Comparison of ENCODE assay signal across 21 cellular contexts in the genomic region with DNA sequence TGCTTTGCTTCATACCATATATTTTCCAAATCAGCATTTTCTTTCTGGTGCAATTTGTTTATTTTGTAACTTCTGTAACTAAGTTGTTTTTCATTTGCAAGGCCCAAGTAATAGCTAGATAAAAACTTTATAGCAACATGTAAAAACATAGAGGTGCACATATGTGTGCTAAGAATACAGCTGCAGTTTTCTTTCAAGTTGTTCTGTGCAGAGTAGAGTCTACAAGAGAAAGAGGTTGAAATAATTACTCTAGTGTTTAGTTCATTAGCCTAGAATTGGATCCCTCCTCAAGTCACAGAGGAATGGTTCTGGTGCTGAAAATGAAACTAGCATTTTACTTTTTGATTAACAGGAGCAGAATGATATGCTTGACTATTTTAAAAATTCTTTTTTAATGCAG. TPM values are rescaled to one million over a fixed set of nuclear protein-coding genes. Genes with fewer than 3 reads are reported as not detected.
DNase-seq lines count a peak whose midpoint lies in the region; ATAC-seq, FAIRE-seq and TF ChIP-seq lines count a peak whose summit lies in the region.
"Had no signal": no experiment of that assay in that cellular context is flagged by ENCODE, and none has a peak within 500 bp of the region (broad histone marks: within the 10 kb centered on the region; RNA-seq: fewer than 3 reads in every experiment).

No MANE protein-coding gene starts in this region.

- peak; percentile 58 for ATAC-seq in HepG2
- no peak for ATAC-seq in GM18861 (IDR thresholded peaks at IDR 0.05; ENCODE audit: unreplicated experiment)
- ATAC-seq: GM12878 had no signal

- H3K4me2 ChIP-seq in PC-9 (peak overlapping the region; percentile 50), HepG2 (ENCODE audit: low read depth, low read length) (peak overlapping the region; percentile 43)
- H3K4me2 ChIP-seq: BLaER1 had no signal

- H3K27me3 ChIP-seq in breast epithelium (no peaks in the 10 kb centered on the region), PC-9 (ENCODE audit: insufficient read depth, low read depth) (no peaks in the 10 kb centered on the region), HepG2 (ENCODE audit: control insufficient read depth in 1 of 2, insufficient read depth in 2 of 2, low read length in 2 of 2) (no peaks in the 10 kb centered on the region)
- H3K27me3 ChIP-seq: BLaER1 had no signal

- no peaks in the 10 kb centered on the region for H3K9me3 ChIP-seq in breast epithelium
- no peaks in the 10 kb centered on the region; the same call in 1 of the 2 replicates for H3K9me3 ChIP-seq in PC-9 (ENCODE audit: insufficient read depth, low read depth)
- no peaks in the 10 kb centered on the region for H3K9me3 ChIP-seq in HepG2 (ENCODE audit: low read length)
- H3K9me3 ChIP-seq: BLaER1 had no signal

- no peak overlapping the region for H3K9ac ChIP-seq in HepG2 (ENCODE audit: insufficient read depth, low read depth, low read length)
- H3K9ac ChIP-seq: BLaER1 had no signal

- H3K79me2 ChIP-seq in PC-9 (ENCODE audit: low read depth) (no peaks in the 10 kb centered on the region), HepG2 (ENCODE audit: insufficient read depth, low read length) (no peaks in the 10 kb centered on the region)

- no peaks in the 10 kb centered on the region for H3K36me3 Mint-ChIP-seq in MCF 10A (ENCODE audit: insufficient read depth, unreplicated experiment)
- H3K36me3 Mint-ChIP-seq in type B pancreatic cell = peaks cover 4% of the 10 kb centered on the region

- no peak for TF ChIP-seq EP300 in HepG2 (IDR thresholded peaks at IDR 0.05; ENCODE audit: low read depth in 2 of 2, low read length in 2 of 2)
- no peak for TF ChIP-seq EP300 in HepG2 (CRISPR knock-in tag; IDR thresholded peaks at IDR 0.05; ENCODE audit: borderline replicate concordance)

- intact Hi-C loops in MCF 10A (cut with micrococcal nuclease) (no loop called here), breast epithelium (cut with DNase I; ENCODE audit: low total_unique reads) (no loop called here), PC-9 (cut with micrococcal nuclease; ENCODE audit: unreplicated experiment) (no loop called here), HepG2 (cut with micrococcal nuclease; ENCODE audit: unreplicated experiment) (no loop called here)

- H3K36me3 ChIP-seq in breast epithelium = no peaks in the 10 kb centered on the region
- no peaks in the 10 kb centered on the region for H3K36me3 ChIP-seq in PC-9 (ENCODE audit: low read depth)
- H3K36me3 ChIP-seq in HepG2 (replicated peaks in 1 of 2; ENCODE audit: control insufficient read depth in 1 of 2, insufficient read depth in 2 of 2, low read length in 2 of 2) = no peaks in the 10 kb centered on the region
- H3K36me3 ChIP-seq: BLaER1 had no signal

- peaks cover 13% of the 10 kb centered on the region for H3K4me1 Mint-ChIP-seq in MCF 10A (ENCODE audit: insufficient read depth, unreplicated experiment)
- H3K4me1 Mint-ChIP-seq in type B pancreatic cell (ENCODE audit: unreplicated experiment) = peaks cover 6% of the 10 kb centered on the region
- H3K4me1 Mint-ChIP-seq: CD8-positive, alpha-beta memory T cell had no signal

- H3K4me3 Mint-ChIP-seq in MCF 10A (ENCODE audit: unreplicated experiment) (peak overlapping the region; percentile 12), type B pancreatic cell (no peak overlapping the region)
- H3K4me3 Mint-ChIP-seq: CD8-positive, alpha-beta memory T cell had no signal

- BruUV-seq in MCF 10A (replicated peaks; lab: Mats Ljungman, UMichigan) (no TSS peak), PC-9 (replicated peaks; lab: Mats Ljungman, UMichigan) (no TSS peak), HepG2 (replicated peaks; lab: Mats Ljungman, UMichigan) (no TSS peak)

- no peak for DNase-seq in MCF 10A (ENCODE audit: unreplicated experiment)
- DNase-seq in breast epithelium (ENCODE audit: low spot score in 2 of 2) = no peak
- no peak for DNase-seq in PC-9
- DNase-seq in HepG2 (ENCODE audit: low spot score) = no peak
- DNase-seq in type B pancreatic cell (ENCODE audit: extremely low spot score, unreplicated experiment) = no peak
- DNase-seq in C1 segment of cervical spinal cord (lab: John Stamatoyannopoulos, UW) = no peak
- DNase-seq in GM13976 (ENCODE audit: low spot score) = no peak
- DNase-seq: CD8-positive, alpha-beta memory T cell; DND-41; Karpas-422; NCI-H1105 treated with DMSO at 0.1 percent for 48 hours; NCI-H1694 treated with DMSO at 0.1 percent for 48 hours; NCI-H2107; NCI-H524 treated with DMSO at 0.1 percent for 48 hours; SIG-M5 had no signal

- no peaks in the 10 kb centered on the region for H3K9me2 ChIP-seq in PC-9 (ENCODE audit: insufficient read depth)

- no peaks in the 10 kb centered on the region for H3F3A ChIP-seq in PC-9 (ENCODE audit: insufficient read depth, low read depth)

- TF ChIP-seq RAD21 in HepG2 (CRISPR knock-in tag; IDR thresholded peaks at IDR 0.05) = no peak

- H3K27ac Mint-ChIP-seq in MCF 10A (ENCODE audit: low read depth, unreplicated experiment) = no peak overlapping the region
- H3K27ac Mint-ChIP-seq in type B pancreatic cell = peak overlapping the region; percentile 1
- H3K27ac Mint-ChIP-seq: CD8-positive, alpha-beta memory T cell had no signal

- TF ChIP-seq POLR2A in breast epithelium (IDR thresholded peaks at IDR 0.05) (no peak), HepG2 (IDR thresholded peaks at IDR 0.05; ENCODE audit: insufficient read depth in 1 of 2, low read depth in 2 of 2, low read length in 2 of 2) (no peak)

- H3K27me3 Mint-ChIP-seq in MCF 10A (ENCODE audit: insufficient read depth, unreplicated experiment) = no peaks in the 10 kb centered on the region
- peaks cover 21% of the 10 kb centered on the region for H3K27me3 Mint-ChIP-seq in type B pancreatic cell

- H3K4me1 ChIP-seq in breast epithelium = no peaks in the 10 kb centered on the region
- peaks cover 20% of the 10 kb centered on the region for H3K4me1 ChIP-seq in PC-9 (replicated peaks; ENCODE audit: insufficient read depth)
- H3K4me1 ChIP-seq in HepG2 (ENCODE audit: insufficient read depth, low read length) = peaks cover 40% of the 10 kb centered on the region
- H3K4me1 ChIP-seq: BLaER1 had no signal

- POLR2A ChIA-PET in MCF 10A (lab: Yijun Ruan, JAX) = interaction anchor here (0.9 to 2.7 kb wide), 4 partner anchors 9 to 103 kb away, joined by 3 to 26 read pairs (median 5); a partner anchor contains a TSS
- POLR2A ChIA-PET in PC-9 (lab: Charles Lee; ENCODE audit: unreplicated experiment) = interaction anchor here (0.5 to 0.6 kb wide), 2 partner anchors 10 to 35 kb away, joined by 3 to 4 read pairs; no protein-coding TSS in a partner anchor
- POLR2A ChIA-PET in HepG2 (lab: Yijun Ruan, JAX) = interaction anchor here (0.9 kb wide), 1 partner anchor 10 kb away, joined by 3 read pairs; no protein-coding TSS in a partner anchor

- no peak overlapping the region for H2AFZ ChIP-seq in PC-9
- no peak overlapping the region for H2AFZ ChIP-seq in HepG2 (ENCODE audit: low read length)

- H3K4me3 ChIP-seq in breast epithelium = no peak overlapping the region
- peak overlapping the region; percentile 32; the same call in 1 of the 2 replicates for H3K4me3 ChIP-seq in PC-9
- no peak overlapping the region; a peak in 1 of 6 replicates for H3K4me3 ChIP-seq in HepG2 (replicated peaks in 1 of 3; ENCODE audit: insufficient read depth in 1 of 3, low read depth in 2 of 3, low read length in 3 of 3)
- H3K4me3 ChIP-seq: BLaER1, GM12878 had no signal

- in situ Hi-C loops in HepG2 (cut with HindIII; ENCODE audit: extremely low pct_ligation_motif_present, low pct_unique_long_range_greater_than_20kb) = no loop called here
- in situ Hi-C loops in GM13976 (cut with MboI; ENCODE audit: low sequenced_read_pairs, unreplicated experiment) = no loop called here

- no peak overlapping the region for H3K27ac ChIP-seq in breast epithelium
- H3K27ac ChIP-seq in PC-9 = 0 out of 2 replicates have a peak overlapping the region, but pooled peaks have one; percentile 18
- peak overlapping the region; percentile 29 for H3K27ac ChIP-seq in HepG2 (ENCODE audit: extremely low read length, insufficient read depth, low read length)
- H3K27ac ChIP-seq: 22Rv1, BLaER1 had no signal

- TF ChIP-seq CTCF in MCF 10A (IDR thresholded peaks at IDR 0.05; ENCODE audit: unreplicated experiment) (no peak), breast epithelium (IDR thresholded peaks at IDR 0.05) (no peak), PC-9 (conservative IDR thresholded peaks at IDR 0.05) (no peak), HepG2 (CRISPR knock-in tag; IDR thresholded peaks at IDR 0.05) (no peak), type B pancreatic cell (conservative IDR thresholded peaks at IDR 0.05) (no peak), GM13976 (IDR thresholded peaks at IDR 0.05; ENCODE audit: borderline replicate concordance, control extremely low read depth, extremely low read depth, insufficient read depth, missing control alignments) (no peak)

- no peaks in the 10 kb centered on the region for H4K20me1 ChIP-seq in PC-9 (ENCODE audit: insufficient read depth)
- no peaks in the 10 kb centered on the region for H4K20me1 ChIP-seq in HepG2 (ENCODE audit: insufficient read depth, low read length)
- H4K20me1 ChIP-seq: BLaER1 had no signal

- FAIRE-seq in HepG2 (lab: Jason Lieb, UNC) = no peak
- FAIRE-seq: G401.6, GM12878, H54 had no signal

- CTCF ChIA-PET in MCF 10A (lab: Yijun Ruan, JAX) (interaction anchor here (2.2 kb wide), 1 partner anchor 12 kb away, joined by 10 read pairs; no protein-coding TSS in a partner anchor), PC-9 (lab: Charles Lee) (no interaction called here), HepG2 (lab: Yijun Ruan, JAX; ENCODE audit: low intra/inter-chr PET ratio, low total read pairs) (no interaction called here)

- no peaks in the 10 kb centered on the region for H3K9me3 Mint-ChIP-seq in MCF 10A (ENCODE audit: unreplicated experiment)
- peaks cover 8% of the 10 kb centered on the region for H3K9me3 Mint-ChIP-seq in type B pancreatic cell

RNA-seq across cellular contexts. Expression of a gene that starts 32.2 kb away (rescaled TPM):
- total RNA-seq in MCF 10A (2022) = 151 and 158 TPM in 2 replicates
- 100 to 1,000 TPM; 120 to 263 (median 158) TPM for total RNA-seq in breast epithelium
- total RNA-seq in PC-9 (2021) = 121 and 130 TPM in 2 replicates
- total RNA-seq in HepG2 (2016; rRNA removed; fragmentation: Illumina TruSeq; extraction: Trizol) = 52.8 and 70.2 TPM in 2 replicates
- 11.2 and 14.5 TPM in 2 replicates for total RNA-seq in HepG2 (2016; cell fraction: cytosol; rRNA removed; fragmentation: Illumina TruSeq; extraction: Trizol; ENCODE audit: low read depth)
- total RNA-seq in HepG2 (2016; cell fraction: insoluble cytoplasmic fraction; rRNA removed; fragmentation: Illumina TruSeq; extraction: Trizol) = 52.2 and 54.1 TPM in 2 replicates
- total RNA-seq in HepG2 (2016; cell fraction: membrane; rRNA removed; fragmentation: Illumina TruSeq; extraction: Trizol) = 17.9 and 18.7 TPM in 2 replicates
- 88.4 and 102 TPM in 2 replicates for total RNA-seq in HepG2 (2016; cell fraction: nucleus; rRNA removed; fragmentation: Illumina TruSeq; extraction: Trizol)
- 107 and 119 TPM in 2 replicates for polyA plus RNA-seq in HepG2 (2011; rRNA removed)
- 76.4 TPM in 2 replicates for polyA plus RNA-seq in HepG2 (2011; cell fraction: cytosol; rRNA removed)
- 70.2 and 73.2 TPM in 2 replicates for polyA plus RNA-seq in HepG2 (2011; cell fraction: nucleus; rRNA removed)
- 49.7 and 51.7 TPM in 2 replicates for polyA plus RNA-seq in HepG2 (2012)
- 3.8 and 5.4 TPM in 2 replicates for polyA plus RNA-seq in HepG2 (2016; cell fraction: cytosol; fragmentation: Illumina TruSeq; extraction: Trizol; ENCODE audit: low read depth)
- polyA plus RNA-seq in HepG2 (2016; cell fraction: insoluble cytoplasmic fraction; fragmentation: Illumina TruSeq; extraction: Trizol; ENCODE audit: low read depth) = 43.1 and 47.2 TPM in 2 replicates
- polyA plus RNA-seq in HepG2 (2016; cell fraction: membrane; fragmentation: Illumina TruSeq; extraction: Trizol; ENCODE audit: low read depth) = 10.0 and 10.3 TPM in 2 replicates
- polyA plus RNA-seq in HepG2 (2016; cell fraction: nucleus; fragmentation: Illumina TruSeq; extraction: Trizol; ENCODE audit: insufficient read depth, low read depth) = 37.0 and 39.1 TPM in 2 replicates
- polyA minus RNA-seq in HepG2 (2011; rRNA and poly(A)+ RNA removed; ENCODE audit: low replicate concordance) = 133 and 288 TPM in 2 replicates
- polyA minus RNA-seq in HepG2 (2011; cell fraction: cytosol; rRNA and poly(A)+ RNA removed) = 49.8 and 79.5 TPM in 2 replicates
- polyA minus RNA-seq in HepG2 (2011; cell fraction: nucleus; rRNA and poly(A)+ RNA removed) = 358 and 434 TPM in 2 replicates
- total RNA-seq in type B pancreatic cell (ENCODE audit: low replicate concordance) = 76.7 and 118 TPM in 2 replicates

Comparison
In these comparisons a context has a peak if more than half of its experiments do, and no peak if none do; other contexts are left out.
1. H3K27ac ChIP-seq: peak in PC-9 (single experiment) and HepG2 (single experiment); none in breast epithelium (0 of 2).